2 cellular contexts compared by ENCODE assay signal in genomic region chr12:105239304-105239703, GRCh38.
A peak's percentile ranks its signal among the peaks of the same experiment; 100 is the strongest.
TF ChIP-seq lines count a peak whose summit lies in the region.

No MANE protein-coding gene starts in this region.

TF ChIP-seq in K562, 482 proteins besides CTCF, POLR2A, EP300 and RAD21:
- peak; percentile 55 for TF ChIP-seq EGR1 (conservative IDR thresholded peaks at IDR 0.05)
- TF ChIP-seq E2F4 (CRISPR knock-in tag; IDR thresholded peaks at IDR 0.05; ENCODE audit: low read depth): no peak
- TF ChIP-seq PKNOX1 (IDR thresholded peaks at IDR 0.05): peak; percentile 85
- peak in 1 of 2 experiments; percentile 65; a peak in 1 of 4 replicates for TF ChIP-seq RCOR1 (IDR thresholded peaks at IDR 0.05; ENCODE audit: borderline replicate concordance in 1 of 2, low read depth in 2 of 2, low read length in 2 of 2)
- no peak for TF ChIP-seq MCM5 (IDR thresholded peaks at IDR 0.05; ENCODE audit: low read depth)
- no peak for TF ChIP-seq KLF13 (tag; IDR thresholded peaks at IDR 0.05; ENCODE audit: borderline replicate concordance, low read depth)
- TF ChIP-seq MEIS2 (IDR thresholded peaks at IDR 0.05; ENCODE audit: partially characterized antibody): peak; percentile 58
- 0 out of 2 replicates have a peak, but pooled peaks have one; percentile 8 for TF ChIP-seq CBFA2T3 (IDR thresholded peaks at IDR 0.05)
- no peak for TF ChIP-seq PBX2 (CRISPR knock-in tag; IDR thresholded peaks at IDR 0.05; ENCODE audit: low read depth)
- peak; percentile 62 for TF ChIP-seq PBX2 (tag; conservative IDR thresholded peaks at IDR 0.05; ENCODE audit: low read depth)
- TF ChIP-seq FOXA3 (CRISPR knock-in tag; conservative IDR thresholded peaks at IDR 0.05 in 1 of 2, IDR thresholded peaks at IDR 0.05 in 1 of 2): peak in 1 of 2 experiments; percentile 81; a peak in 2 of 4 replicates

TF ChIP-seq in HepG2, 621 proteins besides CTCF, POLR2A, EP300 and RAD21:
- TF ChIP-seq ZNF576 (CRISPR knock-in tag; IDR thresholded peaks at IDR 0.05): no peak
- no peak for TF ChIP-seq MEIS1 (CRISPR knock-in tag; IDR thresholded peaks at IDR 0.05; ENCODE audit: borderline replicate concordance)
- TF ChIP-seq FOXA1 (IDR thresholded peaks at IDR 0.05): no peak
- peak; percentile 34; the same call in 1 of the 2 replicates for TF ChIP-seq FOXA1 (CRISPR knock-in tag; IDR thresholded peaks at IDR 0.05)
- no peak for TF ChIP-seq ZNF142 (CRISPR knock-in tag; IDR thresholded peaks at IDR 0.05)
- peak; percentile 10; the same call in 1 of the 2 replicates for TF ChIP-seq HNF4A (CRISPR knock-in tag; IDR thresholded peaks at IDR 0.05)
- peak; percentile 59; the same call in 1 of the 2 replicates for TF ChIP-seq PBX2 (CRISPR knock-in tag; IDR thresholded peaks at IDR 0.05)
- TF ChIP-seq TBX2 (CRISPR knock-in tag; IDR thresholded peaks at IDR 0.05; ENCODE audit: borderline replicate concordance): 0 out of 2 replicates have a peak, but pooled peaks have one; percentile 16
- no peak for TF ChIP-seq ASH2L (IDR thresholded peaks at IDR 0.05; ENCODE audit: insufficient read length, low read depth, low read length)
- TF ChIP-seq KDM4B (CRISPR knock-in tag; IDR thresholded peaks at IDR 0.05): no peak
- TF ChIP-seq FOXM1 (CRISPR knock-in tag; IDR thresholded peaks at IDR 0.05): no peak
- TF ChIP-seq ELK4 (CRISPR knock-in tag; IDR thresholded peaks at IDR 0.05; ENCODE audit: borderline replicate concordance): no peak
- TF ChIP-seq GFI1 (CRISPR knock-in tag; IDR thresholded peaks at IDR 0.05; ENCODE audit: borderline replicate concordance): peak; percentile 35; the same call in 1 of the 2 replicates
- no peak for TF ChIP-seq ZNF720 (CRISPR knock-in tag; IDR thresholded peaks at IDR 0.05)
- TF ChIP-seq U2AF1 (optimal IDR thresholded peaks at IDR 0.05; ENCODE audit: low read depth, low read length): no peak
- TF ChIP-seq CSRNP1 (CRISPR knock-in tag; IDR thresholded peaks at IDR 0.05): no peak
